ENCODE assay signal across 8 cellular contexts in genomic region chr1:1891349-1892078, GRCh38. TPM values are rescaled to one million over a fixed set of nuclear protein-coding genes. Genes with fewer than 3 reads are reported as not detected.
A peak's percentile ranks its signal among the peaks of the same experiment; 100 is the strongest.
DNase-seq lines count a peak whose midpoint lies in the region; ATAC-seq and TF ChIP-seq lines count a peak whose summit lies in the region.

No MANE protein-coding gene starts in this region.

- no peaks in the 10 kb centered on the region for H3K9me3 Mint-ChIP-seq in activated naive CD8-positive, alpha-beta T cell treated with anti-CD3 and anti-CD28 coated beads, Interleukin-2, amount 50 U/mL, for 24 hours

- H3K4me1 ChIP-seq in psoas muscle = peaks cover 48% of the 10 kb centered on the region
- peaks cover 71% of the 10 kb centered on the region for H3K4me1 ChIP-seq in vagina

- 1% methylated on average over 12 to 59 of the region's 59 CpGs for WGBS in psoas muscle, 3 donors

- peaks cover 52% of the 10 kb centered on the region for H3K4me1 Mint-ChIP-seq in activated naive CD8-positive, alpha-beta T cell treated with anti-CD3 and anti-CD28 coated beads, Interleukin-2, amount 50 U/mL, for 24 hours

- TF ChIP-seq CTCF in psoas muscle (IDR thresholded peaks at IDR 0.05) = no peak
- no peak for TF ChIP-seq CTCF in vagina (IDR thresholded peaks at IDR 0.05)

- H3K36me3 Mint-ChIP-seq in activated naive CD8-positive, alpha-beta T cell treated with anti-CD3 and anti-CD28 coated beads, Interleukin-2, amount 50 U/mL, for 24 hours (ENCODE audit: low read depth) = peaks cover 15% of the 10 kb centered on the region

- H3K4me3 ChIP-seq in psoas muscle (peak overlapping the region; percentile 97), vagina (peak overlapping the region; percentile 86 to 92)

- H3K9me3 ChIP-seq in psoas muscle (no peaks in the 10 kb centered on the region), vagina (no peaks in the 10 kb centered on the region)

- H3K27me3 ChIP-seq in psoas muscle (ENCODE audit: insufficient read depth in 3 of 3, low read length in 2 of 3) (no peaks in the 10 kb centered on the region), vagina (no peaks in the 10 kb centered on the region)

- peak overlapping the region; percentile 87 for H3K27ac Mint-ChIP-seq in activated naive CD8-positive, alpha-beta T cell treated with anti-CD3 and anti-CD28 coated beads, Interleukin-2, amount 50 U/mL, for 24 hours

- ATAC-seq in GM18868 (IDR thresholded peaks at IDR 0.05; ENCODE audit: unreplicated experiment) = peak; percentile 22
- peak; percentile 40 for ATAC-seq in activated naive CD8-positive, alpha-beta T cell treated with anti-CD3 and anti-CD28 coated beads, Interleukin-2, amount 50 U/mL, for 24 hours
- ATAC-seq in left cardiac atrium = peak; percentile 74 to 84
- ATAC-seq in psoas muscle = peak; percentile 68 to 85 (median 79)

- in situ Hi-C loops in ACHN (cut with HindIII; ENCODE audit: low pct_ligation_motif_present, low pct_unique_long_range_greater_than_20kb, low sequenced_read_pairs) = no loop called here

- intact Hi-C loops in left cardiac atrium (cut with DNase I) = no loop called here
- intact Hi-C loops in psoas muscle (cut with DNase I) = loop anchor here in 1 of 2 donors (5.0 kb wide), 2 partner anchors 114 to 134 kb away; partner anchors contain the start of gene NADK
- intact Hi-C loops in vagina (cut with DNase I) = loop anchor here (2.0 kb wide), 1 partner anchor 33 kb away; no protein-coding TSS in a partner anchor

- no peak for TF ChIP-seq POLR2A in vagina (IDR thresholded peaks at IDR 0.05)

- DNase-seq in ACHN (peak; percentile 65), HuH-7 (ENCODE audit: low spot score) (peak; percentile 88), SK-N-DZ (ENCODE audit: low spot score) (peak; percentile 52), left cardiac atrium (peak; percentile 88), psoas muscle (peak; percentile 89 to 92), vagina (ENCODE audit: extremely low spot score in 2 of 2) (no peak)
- peak; percentile 70 for DNase-seq in activated naive CD8-positive, alpha-beta T cell treated with anti-CD3 and anti-CD28 coated beads, Interleukin-2, amount 50 U/mL, for 24 hours

- H3K27me3 Mint-ChIP-seq in activated naive CD8-positive, alpha-beta T cell treated with anti-CD3 and anti-CD28 coated beads, Interleukin-2, amount 50 U/mL, for 24 hours = peaks cover 3% of the 10 kb centered on the region

- no peaks in the 10 kb centered on the region for H3K36me3 ChIP-seq in psoas muscle (ENCODE audit: insufficient read depth in 1 of 2, low read depth in 1 of 2)
- H3K36me3 ChIP-seq in vagina = no peaks in the 10 kb centered on the region

- H3K27ac ChIP-seq in psoas muscle (peak overlapping the region; percentile 88), vagina (peak overlapping the region; percentile 94)

- H3K4me3 Mint-ChIP-seq in activated naive CD8-positive, alpha-beta T cell treated with anti-CD3 and anti-CD28 coated beads, Interleukin-2, amount 50 U/mL, for 24 hours = peak overlapping the region; percentile 86

RNA-seq across cellular contexts. Expression of gene GNB1, which starts 0.6 kb away (rescaled TPM):
- 117 and 120 TPM in 2 replicates for polyA plus RNA-seq in SK-N-DZ (2014; cell fraction: cytosol; rRNA removed)
- 56.2 and 81.2 TPM in 2 replicates for polyA plus RNA-seq in SK-N-DZ (2014; cell fraction: nucleus; rRNA removed)
- total RNA-seq in left cardiac atrium (100 to 1,000 TPM; 188 to 206 TPM), psoas muscle (10 to 100 TPM; 68.0 to 90.3 (median 75.9) TPM), vagina (159 TPM)
- 100 to 1,000 TPM in 1 of 3 donors, 10 to 100 TPM in 2; 32.3 to 100 (median 58.4) TPM for polyA plus RNA-seq in psoas muscle

RNA-seq across cellular contexts. Expression of gene CALML6, which starts 23.5 kb away (rescaled TPM):
- 0.13 TPM in 1 of 2 replicates, not detected in the other for polyA plus RNA-seq in SK-N-DZ (2014; cell fraction: cytosol; rRNA removed)
- polyA plus RNA-seq in SK-N-DZ (2014; cell fraction: nucleus; rRNA removed) = 0.08 and 0.27 TPM in 2 replicates
- under 1 TPM in 1 of 2 donors, not detected in 1; 0.21 TPM for total RNA-seq in left cardiac atrium
- 10 to 100 TPM in 2 of 4 donors, 1 to 10 TPM in 2; 4.2 to 54.5 (median 16.0) TPM for total RNA-seq in psoas muscle
- 10 to 100 TPM in 2 of 3 donors, 1 to 10 TPM in 1; 9.7 to 75.4 (median 49.8) TPM for polyA plus RNA-seq in psoas muscle
- total RNA-seq in vagina = 0.49 TPM

RNA-seq across cellular contexts. Expression of gene TMEM52, which starts 27.6 kb away (rescaled TPM):
- polyA plus RNA-seq in SK-N-DZ (2014; cell fraction: cytosol; rRNA removed) = 0.35 and 1.6 TPM in 2 replicates
- polyA plus RNA-seq in SK-N-DZ (2014; cell fraction: nucleus; rRNA removed) = not detected in 2 replicates
- total RNA-seq in left cardiac atrium = under 1 TPM; 0.68 to 0.82 TPM
- total RNA-seq in psoas muscle = 100 to 1,000 TPM in 1 of 4 donors, 10 to 100 TPM in 3; 37.2 to 107 (median 53.4) TPM
- 100 to 1,000 TPM in 2 of 3 donors, 10 to 100 TPM in 1; 42.0 to 137 (median 114) TPM for polyA plus RNA-seq in psoas muscle
- total RNA-seq in vagina = 5.9 TPM

Comparison
In these comparisons a context has a peak if more than half of its experiments do, and no peak if none do; other contexts are left out.
1. DNase-seq: peak in ACHN (single experiment), HuH-7 (single experiment), SK-N-DZ (single experiment), activated naive CD8-positive, alpha-beta T cell treated with anti-CD3 and anti-CD28 coated beads, Interleukin-2, amount 50 U/mL, for 24 hours (single experiment), left cardiac atrium (single experiment) and psoas muscle (2 of 2); none in vagina (0 of 2).
2. ATAC-seq: peak in every context shown above with its lines; median percentile 79 in left cardiac atrium; 79 in psoas muscle; 40 in activated naive CD8-positive, alpha-beta T cell treated with anti-CD3 and anti-CD28 coated beads, Interleukin-2, amount 50 U/mL, for 24 hours; 22 in GM18868.